In the genomic region with DNA sequence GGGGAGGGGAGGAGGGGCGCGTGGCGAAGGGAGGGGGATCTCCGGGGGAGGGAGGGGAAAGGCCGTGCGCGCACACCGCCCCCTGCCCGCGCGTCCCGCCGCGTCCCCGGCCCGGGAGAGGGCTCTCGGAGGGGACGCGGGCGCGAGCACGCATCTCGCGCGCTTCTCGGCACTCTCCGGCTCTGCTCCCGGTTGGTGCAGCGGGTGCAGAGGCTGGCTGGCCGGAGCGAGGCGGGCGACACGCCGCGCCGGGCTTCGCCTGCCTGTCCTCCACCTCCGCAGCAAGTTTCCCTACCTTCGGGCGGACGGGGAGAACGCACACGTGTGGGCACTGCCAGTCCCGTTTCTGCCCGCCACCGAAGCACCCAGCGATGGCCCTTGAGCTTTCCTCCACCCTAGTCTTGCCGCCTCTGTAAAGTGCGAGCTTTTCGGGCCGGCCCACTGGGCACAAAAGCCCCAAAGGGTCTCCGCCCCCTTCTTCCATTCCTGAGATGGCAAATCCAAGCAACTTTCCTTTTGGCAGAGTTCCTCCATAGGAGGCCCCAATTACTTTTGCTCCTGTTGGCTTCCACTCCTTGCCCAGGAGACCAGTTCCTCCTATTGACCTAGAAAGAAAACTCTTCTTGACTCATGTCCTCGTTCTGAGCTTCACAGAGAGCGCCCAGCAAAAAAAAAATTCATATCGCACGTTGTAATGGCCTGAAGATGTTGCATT, we compare ENCODE assay signal across 1 cellular context.
A peak's percentile ranks its signal among the peaks of the same experiment; 100 is the strongest.
TF ChIP-seq lines count a peak whose summit lies in the region.

No MANE protein-coding gene starts in this region.

TF ChIP-seq in HepG2, 621 proteins besides CTCF, POLR2A, EP300 and RAD21 (continued from another document and continues in another):
- TF ChIP-seq, protein P1, sequence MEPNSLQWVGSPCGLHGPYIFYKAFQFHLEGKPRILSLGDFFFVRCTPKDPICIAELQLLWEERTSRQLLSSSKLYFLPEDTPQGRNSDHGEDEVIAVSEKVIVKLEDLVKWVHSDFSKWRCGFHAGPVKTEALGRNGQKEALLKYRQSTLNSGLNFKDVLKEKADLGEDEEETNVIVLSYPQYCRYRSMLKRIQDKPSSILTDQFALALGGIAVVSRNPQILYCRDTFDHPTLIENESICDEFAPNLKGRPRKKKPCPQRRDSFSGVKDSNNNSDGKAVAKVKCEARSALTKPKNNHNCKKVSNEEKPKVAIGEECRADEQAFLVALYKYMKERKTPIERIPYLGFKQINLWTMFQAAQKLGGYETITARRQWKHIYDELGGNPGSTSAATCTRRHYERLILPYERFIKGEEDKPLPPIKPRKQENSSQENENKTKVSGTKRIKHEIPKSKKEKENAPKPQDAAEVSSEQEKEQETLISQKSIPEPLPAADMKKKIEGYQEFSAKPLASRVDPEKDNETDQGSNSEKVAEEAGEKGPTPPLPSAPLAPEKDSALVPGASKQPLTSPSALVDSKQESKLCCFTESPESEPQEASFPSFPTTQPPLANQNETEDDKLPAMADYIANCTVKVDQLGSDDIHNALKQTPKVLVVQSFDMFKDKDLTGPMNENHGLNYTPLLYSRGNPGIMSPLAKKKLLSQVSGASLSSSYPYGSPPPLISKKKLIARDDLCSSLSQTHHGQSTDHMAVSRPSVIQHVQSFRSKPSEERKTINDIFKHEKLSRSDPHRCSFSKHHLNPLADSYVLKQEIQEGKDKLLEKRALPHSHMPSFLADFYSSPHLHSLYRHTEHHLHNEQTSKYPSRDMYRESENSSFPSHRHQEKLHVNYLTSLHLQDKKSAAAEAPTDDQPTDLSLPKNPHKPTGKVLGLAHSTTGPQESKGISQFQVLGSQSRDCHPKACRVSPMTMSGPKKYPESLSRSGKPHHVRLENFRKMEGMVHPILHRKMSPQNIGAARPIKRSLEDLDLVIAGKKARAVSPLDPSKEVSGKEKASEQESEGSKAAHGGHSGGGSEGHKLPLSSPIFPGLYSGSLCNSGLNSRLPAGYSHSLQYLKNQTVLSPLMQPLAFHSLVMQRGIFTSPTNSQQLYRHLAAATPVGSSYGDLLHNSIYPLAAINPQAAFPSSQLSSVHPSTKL (CRISPR knock-in tag; IDR thresholded peaks at IDR 0.05): 0 out of 2 replicates have a peak, but pooled peaks have one; percentile 3
- TF ChIP-seq ZNF136 (CRISPR knock-in tag; IDR thresholded peaks at IDR 0.05; ENCODE audit: low read depth) (no peak), ZNF296 (CRISPR knock-in tag; conservative IDR thresholded peaks at IDR 0.05) (no peak), KDM6A (CRISPR knock-in tag; IDR thresholded peaks at IDR 0.05; ENCODE audit: low read depth) (no peak), RXRA (CRISPR knock-in tag; IDR thresholded peaks at IDR 0.05) (no peak), ZNF891 (CRISPR knock-in tag; IDR thresholded peaks at IDR 0.05) (no peak), TP53 (CRISPR knock-in tag; conservative IDR thresholded peaks at IDR 0.05) (no peak), TOPORS (CRISPR knock-in tag; IDR thresholded peaks at IDR 0.05) (no peak), HOXA5 (CRISPR knock-in tag; IDR thresholded peaks at IDR 0.05) (peak; percentile 85), ZNF207 (IDR thresholded peaks at IDR 0.05; ENCODE audit: borderline replicate concordance) (no peak)
- TF ChIP-seq, protein P2, sequence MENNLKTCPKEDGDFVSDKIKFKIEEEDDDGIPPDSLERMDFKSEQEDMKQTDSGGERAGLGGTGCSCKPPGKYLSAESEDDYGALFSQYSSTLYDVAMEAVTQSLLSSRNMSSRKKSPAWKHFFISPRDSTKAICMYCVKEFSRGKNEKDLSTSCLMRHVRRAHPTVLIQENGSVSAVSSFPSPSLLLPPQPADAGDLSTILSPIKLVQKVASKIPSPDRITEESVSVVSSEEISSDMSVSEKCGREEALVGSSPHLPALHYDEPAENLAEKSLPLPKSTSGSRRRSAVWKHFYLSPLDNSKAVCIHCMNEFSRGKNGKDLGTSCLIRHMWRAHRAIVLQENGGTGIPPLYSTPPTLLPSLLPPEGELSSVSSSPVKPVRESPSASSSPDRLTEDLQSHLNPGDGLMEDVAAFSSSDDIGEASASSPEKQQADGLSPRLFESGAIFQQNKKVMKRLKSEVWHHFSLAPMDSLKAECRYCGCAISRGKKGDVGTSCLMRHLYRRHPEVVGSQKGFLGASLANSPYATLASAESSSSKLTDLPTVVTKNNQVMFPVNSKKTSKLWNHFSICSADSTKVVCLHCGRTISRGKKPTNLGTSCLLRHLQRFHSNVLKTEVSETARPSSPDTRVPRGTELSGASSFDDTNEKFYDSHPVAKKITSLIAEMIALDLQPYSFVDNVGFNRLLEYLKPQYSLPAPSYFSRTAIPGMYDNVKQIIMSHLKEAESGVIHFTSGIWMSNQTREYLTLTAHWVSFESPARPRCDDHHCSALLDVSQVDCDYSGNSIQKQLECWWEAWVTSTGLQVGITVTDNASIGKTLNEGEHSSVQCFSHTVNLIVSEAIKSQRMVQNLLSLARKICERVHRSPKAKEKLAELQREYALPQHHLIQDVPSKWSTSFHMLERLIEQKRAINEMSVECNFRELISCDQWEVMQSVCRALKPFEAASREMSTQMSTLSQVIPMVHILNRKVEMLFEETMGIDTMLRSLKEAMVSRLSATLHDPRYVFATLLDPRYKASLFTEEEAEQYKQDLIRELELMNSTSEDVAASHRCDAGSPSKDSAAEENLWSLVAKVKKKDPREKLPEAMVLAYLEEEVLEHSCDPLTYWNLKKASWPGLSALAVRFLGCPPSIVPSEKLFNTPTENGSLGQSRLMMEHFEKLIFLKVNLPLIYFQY (CRISPR knock-in tag; IDR thresholded peaks at IDR 0.05; ENCODE audit: borderline replicate concordance): no peak; the same call in 1 of the 2 replicates
- TF ChIP-seq, protein P3, sequence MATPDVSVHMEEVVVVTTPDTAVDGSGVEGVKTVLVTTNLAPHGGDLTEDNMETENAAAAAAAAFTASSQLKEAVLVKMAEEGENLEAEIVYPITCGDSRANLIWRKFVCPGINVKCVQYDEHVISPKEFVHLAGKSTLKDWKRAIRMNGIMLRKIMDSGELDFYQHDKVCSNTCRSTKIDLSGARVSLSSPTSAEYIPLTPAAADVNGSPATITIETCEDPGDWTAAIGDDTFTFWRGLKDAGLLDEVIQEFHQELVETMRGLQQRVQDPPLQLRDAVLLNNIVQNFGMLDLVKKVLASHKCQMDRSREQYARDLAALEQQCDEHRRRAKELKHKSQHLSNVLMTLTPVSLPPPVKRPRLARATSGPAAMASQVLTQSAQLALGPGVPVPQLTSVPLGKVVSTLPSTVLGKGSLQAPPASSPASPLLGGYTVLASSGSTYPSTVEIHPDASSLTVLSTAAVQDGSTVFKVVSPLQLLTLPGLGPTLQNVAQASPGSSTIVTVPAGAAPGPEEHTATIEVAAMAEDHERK (CRISPR knock-in tag; IDR thresholded peaks at IDR 0.05; ENCODE audit: low read depth): peak; percentile 70
- TF ChIP-seq, protein P4, sequence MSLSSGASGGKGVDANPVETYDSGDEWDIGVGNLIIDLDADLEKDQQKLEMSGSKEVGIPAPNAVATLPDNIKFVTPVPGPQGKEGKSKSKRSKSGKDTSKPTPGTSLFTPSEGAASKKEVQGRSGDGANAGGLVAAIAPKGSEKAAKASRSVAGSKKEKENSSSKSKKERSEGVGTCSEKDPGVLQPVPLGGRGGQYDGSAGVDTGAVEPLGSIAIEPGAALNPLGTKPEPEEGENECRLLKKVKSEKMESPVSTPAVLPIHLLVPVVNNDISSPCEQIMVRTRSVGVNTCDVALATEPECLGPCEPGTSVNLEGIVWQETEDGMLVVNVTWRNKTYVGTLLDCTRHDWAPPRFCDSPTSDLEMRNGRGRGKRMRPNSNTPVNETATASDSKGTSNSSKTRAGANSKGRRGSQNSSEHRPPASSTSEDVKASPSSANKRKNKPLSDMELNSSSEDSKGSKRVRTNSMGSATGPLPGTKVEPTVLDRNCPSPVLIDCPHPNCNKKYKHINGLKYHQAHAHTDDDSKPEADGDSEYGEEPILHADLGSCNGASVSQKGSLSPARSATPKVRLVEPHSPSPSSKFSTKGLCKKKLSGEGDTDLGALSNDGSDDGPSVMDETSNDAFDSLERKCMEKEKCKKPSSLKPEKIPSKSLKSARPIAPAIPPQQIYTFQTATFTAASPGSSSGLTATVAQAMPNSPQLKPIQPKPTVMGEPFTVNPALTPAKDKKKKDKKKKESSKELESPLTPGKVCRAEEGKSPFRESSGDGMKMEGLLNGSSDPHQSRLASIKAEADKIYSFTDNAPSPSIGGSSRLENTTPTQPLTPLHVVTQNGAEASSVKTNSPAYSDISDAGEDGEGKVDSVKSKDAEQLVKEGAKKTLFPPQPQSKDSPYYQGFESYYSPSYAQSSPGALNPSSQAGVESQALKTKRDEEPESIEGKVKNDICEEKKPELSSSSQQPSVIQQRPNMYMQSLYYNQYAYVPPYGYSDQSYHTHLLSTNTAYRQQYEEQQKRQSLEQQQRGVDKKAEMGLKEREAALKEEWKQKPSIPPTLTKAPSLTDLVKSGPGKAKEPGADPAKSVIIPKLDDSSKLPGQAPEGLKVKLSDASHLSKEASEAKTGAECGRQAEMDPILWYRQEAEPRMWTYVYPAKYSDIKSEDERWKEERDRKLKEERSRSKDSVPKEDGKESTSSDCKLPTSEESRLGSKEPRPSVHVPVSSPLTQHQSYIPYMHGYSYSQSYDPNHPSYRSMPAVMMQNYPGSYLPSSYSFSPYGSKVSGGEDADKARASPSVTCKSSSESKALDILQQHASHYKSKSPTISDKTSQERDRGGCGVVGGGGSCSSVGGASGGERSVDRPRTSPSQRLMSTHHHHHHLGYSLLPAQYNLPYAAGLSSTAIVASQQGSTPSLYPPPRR (CRISPR knock-in tag; IDR thresholded peaks at IDR 0.05; ENCODE audit: borderline replicate concordance): no peak
- TF ChIP-seq, protein P5, sequence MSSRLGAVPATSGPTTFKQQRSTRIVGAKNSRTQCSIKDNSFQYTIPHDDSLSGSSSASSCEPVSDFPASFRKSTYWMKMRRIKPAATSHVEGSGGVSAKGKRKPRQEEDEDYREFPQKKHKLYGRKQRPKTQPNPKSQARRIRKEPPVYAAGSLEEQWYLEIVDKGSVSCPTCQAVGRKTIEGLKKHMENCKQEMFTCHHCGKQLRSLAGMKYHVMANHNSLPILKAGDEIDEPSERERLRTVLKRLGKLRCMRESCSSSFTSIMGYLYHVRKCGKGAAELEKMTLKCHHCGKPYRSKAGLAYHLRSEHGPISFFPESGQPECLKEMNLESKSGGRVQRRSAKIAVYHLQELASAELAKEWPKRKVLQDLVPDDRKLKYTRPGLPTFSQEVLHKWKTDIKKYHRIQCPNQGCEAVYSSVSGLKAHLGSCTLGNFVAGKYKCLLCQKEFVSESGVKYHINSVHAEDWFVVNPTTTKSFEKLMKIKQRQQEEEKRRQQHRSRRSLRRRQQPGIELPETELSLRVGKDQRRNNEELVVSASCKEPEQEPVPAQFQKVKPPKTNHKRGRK (CRISPR knock-in tag; IDR thresholded peaks at IDR 0.05): no peak
- TF ChIP-seq, protein P6, sequence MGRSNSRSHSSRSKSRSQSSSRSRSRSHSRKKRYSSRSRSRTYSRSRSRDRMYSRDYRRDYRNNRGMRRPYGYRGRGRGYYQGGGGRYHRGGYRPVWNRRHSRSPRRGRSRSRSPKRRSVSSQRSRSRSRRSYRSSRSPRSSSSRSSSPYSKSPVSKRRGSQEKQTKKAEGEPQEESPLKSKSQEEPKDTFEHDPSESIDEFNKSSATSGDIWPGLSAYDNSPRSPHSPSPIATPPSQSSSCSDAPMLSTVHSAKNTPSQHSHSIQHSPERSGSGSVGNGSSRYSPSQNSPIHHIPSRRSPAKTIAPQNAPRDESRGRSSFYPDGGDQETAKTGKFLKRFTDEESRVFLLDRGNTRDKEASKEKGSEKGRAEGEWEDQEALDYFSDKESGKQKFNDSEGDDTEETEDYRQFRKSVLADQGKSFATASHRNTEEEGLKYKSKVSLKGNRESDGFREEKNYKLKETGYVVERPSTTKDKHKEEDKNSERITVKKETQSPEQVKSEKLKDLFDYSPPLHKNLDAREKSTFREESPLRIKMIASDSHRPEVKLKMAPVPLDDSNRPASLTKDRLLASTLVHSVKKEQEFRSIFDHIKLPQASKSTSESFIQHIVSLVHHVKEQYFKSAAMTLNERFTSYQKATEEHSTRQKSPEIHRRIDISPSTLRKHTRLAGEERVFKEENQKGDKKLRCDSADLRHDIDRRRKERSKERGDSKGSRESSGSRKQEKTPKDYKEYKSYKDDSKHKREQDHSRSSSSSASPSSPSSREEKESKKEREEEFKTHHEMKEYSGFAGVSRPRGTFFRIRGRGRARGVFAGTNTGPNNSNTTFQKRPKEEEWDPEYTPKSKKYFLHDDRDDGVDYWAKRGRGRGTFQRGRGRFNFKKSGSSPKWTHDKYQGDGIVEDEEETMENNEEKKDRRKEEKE (IDR thresholded peaks at IDR 0.05): no peak
- TF ChIP-seq, protein P7, sequence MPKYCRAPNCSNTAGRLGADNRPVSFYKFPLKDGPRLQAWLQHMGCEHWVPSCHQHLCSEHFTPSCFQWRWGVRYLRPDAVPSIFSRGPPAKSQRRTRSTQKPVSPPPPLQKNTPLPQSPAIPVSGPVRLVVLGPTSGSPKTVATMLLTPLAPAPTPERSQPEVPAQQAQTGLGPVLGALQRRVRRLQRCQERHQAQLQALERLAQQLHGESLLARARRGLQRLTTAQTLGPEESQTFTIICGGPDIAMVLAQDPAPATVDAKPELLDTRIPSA (CRISPR knock-in tag; IDR thresholded peaks at IDR 0.05; ENCODE audit: borderline replicate concordance): peak; percentile 62; the same call in 1 of the 2 replicates
- TF ChIP-seq, protein P8, sequence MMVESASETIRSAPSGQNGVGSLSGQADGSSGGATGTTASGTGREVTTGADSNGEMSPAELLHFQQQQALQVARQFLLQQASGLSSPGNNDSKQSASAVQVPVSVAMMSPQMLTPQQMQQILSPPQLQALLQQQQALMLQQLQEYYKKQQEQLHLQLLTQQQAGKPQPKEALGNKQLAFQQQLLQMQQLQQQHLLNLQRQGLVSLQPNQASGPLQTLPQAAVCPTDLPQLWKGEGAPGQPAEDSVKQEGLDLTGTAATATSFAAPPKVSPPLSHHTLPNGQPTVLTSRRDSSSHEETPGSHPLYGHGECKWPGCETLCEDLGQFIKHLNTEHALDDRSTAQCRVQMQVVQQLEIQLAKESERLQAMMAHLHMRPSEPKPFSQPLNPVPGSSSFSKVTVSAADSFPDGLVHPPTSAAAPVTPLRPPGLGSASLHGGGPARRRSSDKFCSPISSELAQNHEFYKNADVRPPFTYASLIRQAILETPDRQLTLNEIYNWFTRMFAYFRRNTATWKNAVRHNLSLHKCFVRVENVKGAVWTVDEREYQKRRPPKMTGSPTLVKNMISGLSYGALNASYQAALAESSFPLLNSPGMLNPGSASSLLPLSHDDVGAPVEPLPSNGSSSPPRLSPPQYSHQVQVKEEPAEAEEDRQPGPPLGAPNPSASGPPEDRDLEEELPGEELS (CRISPR knock-in tag; IDR thresholded peaks at IDR 0.05): no peak
- TF ChIP-seq, protein P9, sequence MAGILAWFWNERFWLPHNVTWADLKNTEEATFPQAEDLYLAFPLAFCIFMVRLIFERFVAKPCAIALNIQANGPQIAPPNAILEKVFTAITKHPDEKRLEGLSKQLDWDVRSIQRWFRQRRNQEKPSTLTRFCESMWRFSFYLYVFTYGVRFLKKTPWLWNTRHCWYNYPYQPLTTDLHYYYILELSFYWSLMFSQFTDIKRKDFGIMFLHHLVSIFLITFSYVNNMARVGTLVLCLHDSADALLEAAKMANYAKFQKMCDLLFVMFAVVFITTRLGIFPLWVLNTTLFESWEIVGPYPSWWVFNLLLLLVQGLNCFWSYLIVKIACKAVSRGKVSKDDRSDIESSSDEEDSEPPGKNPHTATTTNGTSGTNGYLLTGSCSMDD (CRISPR knock-in tag; IDR thresholded peaks at IDR 0.05): no peak
